ENCODE assay signal across 9 cellular contexts in genomic region chr11:128506384-128506783, GRCh38.
A peak's percentile ranks its signal among the peaks of the same experiment; 100 is the strongest.
DNase-seq lines count a peak whose midpoint lies in the region; ATAC-seq and TF ChIP-seq lines count a peak whose summit lies in the region.
"Had no signal": no experiment of that assay in that cellular context is flagged by ENCODE, and none has a peak within 500 bp of the region (broad histone marks: within the 10 kb centered on the region; RNA-seq: fewer than 3 reads in every experiment).

No MANE protein-coding gene starts in this region.

- no TSS peak for BruUV-seq in Panc1 (replicated peaks; lab: Mats Ljungman, UMichigan)

- peak overlapping the region in 1 of 2 donors; percentile 88 for H3K9ac ChIP-seq in colonic mucosa (ENCODE audit: low read depth in 2 of 2, low read length in 2 of 2)

- DNase-seq in CD4-positive, alpha-beta T cell = peak in 2 of 10 experiments; percentile 29 to 33
- no peak for DNase-seq in Panc1 (ENCODE audit: low read depth, low spot score)
- DNase-seq in colonic mucosa = no peak
- no peak for DNase-seq in osteocyte (ENCODE audit: extremely low spot score, unreplicated experiment)
- DNase-seq in SHP77 (lab: John Stamatoyannopoulos, UW) = no peak
- no peak for DNase-seq in SK-N-DZ (ENCODE audit: low spot score)
- DNase-seq in GDM1 (lab: John Stamatoyannopoulos, UW) = no peak
- DNase-seq: NCI-H187 had no signal

- in situ Hi-C loops in Panc1 (cut with HindIII; ENCODE audit: low pct_unique_long_range_greater_than_20kb, low sequenced_read_pairs) = no loop called here

- peak overlapping the region; percentile 93 for H3K4me3 Mint-ChIP-seq in CD4-positive, alpha-beta T cell
- peak overlapping the region; percentile 59 for H3K4me3 Mint-ChIP-seq in osteocyte (ENCODE audit: unreplicated experiment)

- no peaks in the 10 kb centered on the region for H3K27me3 Mint-ChIP-seq in CD4-positive, alpha-beta T cell
- H3K27me3 Mint-ChIP-seq in osteocyte (ENCODE audit: unreplicated experiment) = no peaks in the 10 kb centered on the region

- H3K36me3 Mint-ChIP-seq in CD4-positive, alpha-beta T cell (ENCODE audit: low read depth) = peaks cover 97% of the 10 kb centered on the region
- peaks cover 10% of the 10 kb centered on the region for H3K36me3 Mint-ChIP-seq in osteocyte (ENCODE audit: unreplicated experiment)

- intact Hi-C loops in CD4-positive, alpha-beta T cell (cut with DNase I, micrococcal nuclease) = loop anchor here (2.0 to 10.0 kb wide), 5 partner anchors 14 to 472 kb away; no protein-coding TSS in a partner anchor
- intact Hi-C loops in Panc1 (cut with micrococcal nuclease; ENCODE audit: unreplicated experiment) = loop anchor here (10.0 kb wide), 1 partner anchor 472 kb away; no protein-coding TSS in a partner anchor
- intact Hi-C loops in colonic mucosa (cut with DNase I) = no loop called here

- peak overlapping the region; percentile 99 for H3K27ac Mint-ChIP-seq in CD4-positive, alpha-beta T cell
- peak overlapping the region; percentile 94 for H3K27ac Mint-ChIP-seq in osteocyte (ENCODE audit: unreplicated experiment)

- peaks cover 100% of the 10 kb centered on the region for H3K4me1 Mint-ChIP-seq in CD4-positive, alpha-beta T cell (ENCODE audit: low read depth)
- peaks cover 94% of the 10 kb centered on the region for H3K4me1 Mint-ChIP-seq in osteocyte (ENCODE audit: unreplicated experiment)

- ATAC-seq in CD4-positive, alpha-beta T cell (ENCODE audit: poor library complexity) = peak; percentile 12
- ATAC-seq in Panc1 (no peak), GM21529 (IDR thresholded peaks at IDR 0.05; ENCODE audit: unreplicated experiment) (no peak)

- H3K4me1 ChIP-seq in Panc1 (ENCODE audit: control insufficient read depth, insufficient read depth, low read length) (peaks cover 100% of the 10 kb centered on the region), colonic mucosa (peaks cover 11% of the 10 kb centered on the region)

- CTCF ChIA-PET in CD4-positive, alpha-beta T cell (lab: Charles Lee) = interaction anchor here (0.5 to 4.1 kb wide), 16 partner anchors 12 to 270 kb away, joined by 3 to 26 read pairs (median 4); no protein-coding TSS in a partner anchor
- CTCF ChIA-PET in Panc1 (lab: Charles Lee) = interaction anchor here (0.7 kb wide), 1 partner anchor 16 kb away, joined by 8 read pairs; no protein-coding TSS in a partner anchor

- no peaks in the 10 kb centered on the region for H3K9me3 Mint-ChIP-seq in CD4-positive, alpha-beta T cell
- no peaks in the 10 kb centered on the region for H3K9me3 Mint-ChIP-seq in osteocyte (ENCODE audit: unreplicated experiment)

- POLR2A ChIA-PET in CD4-positive, alpha-beta T cell (lab: Charles Lee) = interaction anchor here (0.8 to 26.3 kb wide), 13 partner anchors 2 to 216 kb away, joined by 3 to 611 read pairs (median 36); no protein-coding TSS in a partner anchor
- POLR2A ChIA-PET in Panc1 (lab: Charles Lee) = no interaction called here

- peak overlapping the region; percentile 93 for H3K27ac ChIP-seq in CD4-positive, alpha-beta T cell (ENCODE audit: low read depth, low read length)
- H3K27ac ChIP-seq in Panc1 (ENCODE audit: low read length) = peak overlapping the region; percentile 96
- peak overlapping the region; percentile 92 for H3K27ac ChIP-seq in colonic mucosa

- no peaks in the 10 kb centered on the region for H3K36me3 ChIP-seq in Panc1 (ENCODE audit: control insufficient read depth, insufficient read depth, low read length)
- H3K36me3 ChIP-seq in colonic mucosa = no peaks in the 10 kb centered on the region

- H3K4me3 ChIP-seq in Panc1 (ENCODE audit: low read depth in 2 of 2, low read length in 2 of 2) = no peak overlapping the region
- no peak overlapping the region for H3K4me3 ChIP-seq in colonic mucosa

- TF ChIP-seq CTCF in CD4-positive, alpha-beta T cell (IDR thresholded peaks at IDR 0.05) = no peak
- peak; percentile 30; the same call in 1 of the 2 replicates for TF ChIP-seq CTCF in Panc1 (IDR thresholded peaks at IDR 0.05)
- TF ChIP-seq CTCF in colonic mucosa (IDR thresholded peaks at IDR 0.05) = no peak
- no peak for TF ChIP-seq CTCF in osteocyte (IDR thresholded peaks at IDR 0.05)

- H3K27me3 ChIP-seq in CD4-positive, alpha-beta T cell (ENCODE audit: control insufficient read depth, insufficient read depth, low read length) = no peaks in the 10 kb centered on the region
- no peaks in the 10 kb centered on the region for H3K27me3 ChIP-seq in Panc1 (ENCODE audit: control insufficient read depth, insufficient read depth, low read length)
- no peaks in the 10 kb centered on the region for H3K27me3 ChIP-seq in colonic mucosa

- H3K9me3 ChIP-seq in CD4-positive, alpha-beta T cell (ENCODE audit: control insufficient read depth, low read length) = no peaks in the 10 kb centered on the region
- H3K9me3 ChIP-seq in Panc1 (ENCODE audit: control insufficient read depth, insufficient read depth, low read depth, low read length) = no peaks in the 10 kb centered on the region
- H3K9me3 ChIP-seq in colonic mucosa = no peaks in the 10 kb centered on the region
